In genomic region chr2:223815884-223816570, GRCh38 we compare ENCODE assay signal across 1 cellular context.
TF ChIP-seq lines count a peak whose summit lies in the region.

No MANE protein-coding gene starts in this region.

TF ChIP-seq in endothelial cell of umbilical vein, 7 proteins besides CTCF, POLR2A, EP300 and RAD21 (continued from another document):
- TF ChIP-seq JUN (IDR thresholded peaks at IDR 0.05; ENCODE audit: borderline replicate concordance, insufficient read depth, insufficient read length, low read depth) (no peak), MAX (IDR thresholded peaks at IDR 0.05; ENCODE audit: insufficient read depth, insufficient read length) (no peak), FOS (IDR thresholded peaks at IDR 0.05; ENCODE audit: borderline replicate concordance, insufficient read depth, low read length) (no peak), EZH2 (IDR thresholded peaks at IDR 0.05; ENCODE audit: borderline replicate concordance, low read depth, low read length, severe bottlenecking) (no peak), POLR2AphosphoS5 (IDR thresholded peaks at IDR 0.05; ENCODE audit: insufficient read depth, low read depth, low read length) (no peak)
TF ChIP-seq in endothelial cell of umbilical vein: peak in this region for 0.
